ENCODE assay signal across 8 cellular contexts in the genomic region with DNA sequence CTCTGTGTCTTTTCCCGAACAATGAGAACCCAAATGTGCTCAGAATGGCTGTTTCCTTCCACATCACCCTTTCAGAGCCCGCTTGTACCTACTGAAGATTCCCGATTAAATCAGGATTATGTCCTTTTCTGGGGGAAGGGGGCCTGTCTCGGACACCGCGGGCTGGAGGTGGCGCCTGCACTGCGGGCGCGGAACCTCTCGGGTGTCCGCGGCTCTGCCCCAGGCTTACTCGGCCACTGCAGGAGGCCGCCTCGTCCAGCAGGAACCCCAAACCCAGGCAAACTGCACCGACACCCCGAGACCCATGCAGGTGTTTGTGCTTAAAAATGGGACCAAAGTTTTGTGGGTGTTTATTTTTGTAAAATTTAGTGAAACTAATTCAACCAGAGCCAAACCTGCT.
"Had no signal": no experiment of that assay in that cellular context is flagged by ENCODE, and none has a peak within 500 bp of the region (broad histone marks: within the 10 kb centered on the region; RNA-seq: fewer than 3 reads in every experiment).

No MANE protein-coding gene starts in this region.

- DNase-seq: GM23248, GOT3, H7, H9, HCEC 1CT, HFFc6 had no signal

- H2AFZ ChIP-seq: GM23248 had no signal

- H3K4me3 ChIP-seq: GM23248, HAP-1 had no signal

- H3K4me3 Mint-ChIP-seq: H9, HFFc6 had no signal

- H3K27ac Mint-ChIP-seq: H9, HFFc6 had no signal

- H3K4me1 ChIP-seq: HAP-1 had no signal

- H3K27ac ChIP-seq: GM23248 had no signal

- H3K36me3 ChIP-seq: HAP-1 had no signal

- ATAC-seq: HCT116 had no signal
